Comparison of ENCODE assay signal across 1 cellular context in genomic region chr12:50022903-50023302, GRCh38.
TF ChIP-seq lines count a peak whose summit lies in the region.

No MANE protein-coding gene starts in this region.

TF ChIP-seq in GM12878, 131 proteins besides CTCF, POLR2A, EP300 and RAD21:
- TF ChIP-seq MTA3 (IDR thresholded peaks at IDR 0.05; ENCODE audit: borderline replicate concordance, low read length) (no peak), PML (IDR thresholded peaks at IDR 0.05; ENCODE audit: low read length) (no peak), YY1 (IDR thresholded peaks at IDR 0.05; ENCODE audit: low read depth, low read length) (no peak), POLR2AphosphoS2 (IDR thresholded peaks at IDR 0.05; ENCODE audit: low read depth, low read length) (no peak), NBN (IDR thresholded peaks at IDR 0.05) (no peak), MEF2A (IDR thresholded peaks at IDR 0.05; ENCODE audit: insufficient read depth, low read depth, low read length) (no peak), IRF3 (IDR thresholded peaks at IDR 0.05) (no peak), LARP7 (IDR thresholded peaks at IDR 0.05) (no peak), TARDBP (IDR thresholded peaks at IDR 0.05; ENCODE audit: borderline replicate concordance) (no peak), JUNB (IDR thresholded peaks at IDR 0.05) (no peak), MYB (IDR thresholded peaks at IDR 0.05; ENCODE audit: borderline replicate concordance, low read depth, low read length) (no peak), PBX3 (IDR thresholded peaks at IDR 0.05; ENCODE audit: insufficient replicate concordance, low read depth, low read length) (no peak), SPI1 (IDR thresholded peaks at IDR 0.05; ENCODE audit: borderline replicate concordance, insufficient read depth, low read depth, low read length) (no peak), CEBPB (IDR thresholded peaks at IDR 0.05; ENCODE audit: borderline replicate concordance in 1 of 2, low read depth in 2 of 2, low read length in 2 of 2) (no peak), ELK1 (IDR thresholded peaks at IDR 0.05; ENCODE audit: low read depth, low read length) (no peak), SREBF2 (IDR thresholded peaks at IDR 0.05; ENCODE audit: low read length) (no peak), STAT3 (IDR thresholded peaks at IDR 0.05; ENCODE audit: low read depth, low read length) (no peak)
